In the genomic region with DNA sequence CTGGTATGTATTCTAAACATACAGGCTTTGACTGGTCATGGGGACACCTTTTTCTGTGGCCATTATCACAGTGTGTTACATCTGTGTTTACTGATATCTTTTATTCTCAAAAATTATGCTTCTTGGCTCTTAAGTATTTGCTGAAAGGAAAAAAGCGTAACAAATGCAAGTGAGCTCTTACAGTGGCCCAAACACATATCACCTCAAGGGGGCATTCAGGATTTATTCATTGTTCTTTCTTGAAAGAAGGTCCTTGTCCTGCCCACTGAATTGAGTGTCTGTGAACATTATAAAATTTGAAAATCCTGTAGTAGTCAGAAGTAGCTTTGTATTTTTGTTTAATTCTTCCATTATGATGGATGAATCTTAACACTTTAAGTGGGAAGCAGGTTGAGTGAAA, we compare ENCODE assay signal across 18 cellular contexts. TPM values are rescaled to one million over a fixed set of nuclear protein-coding genes. Genes with fewer than 3 reads are reported as not detected.
A peak's percentile ranks its signal among the peaks of the same experiment; 100 is the strongest.
DNase-seq lines count a peak whose midpoint lies in the region; ATAC-seq and TF ChIP-seq lines count a peak whose summit lies in the region.
"Had no signal": no experiment of that assay in that cellular context is flagged by ENCODE, and none has a peak within 500 bp of the region (broad histone marks: within the 10 kb centered on the region; RNA-seq: fewer than 3 reads in every experiment).

No MANE protein-coding gene starts in this region.

- H4K8ac ChIP-seq in H9 (replicated peaks; ENCODE audit: insufficient read length, low read depth, low read length), result no peak overlapping the region

- H4K20me1 ChIP-seq in H9 (ENCODE audit: control insufficient read depth, insufficient read depth, insufficient read length), result no peaks in the 10 kb centered on the region

- no peaks in the 10 kb centered on the region for H3K9me3 Mint-ChIP-seq in H9
- H3K9me3 Mint-ChIP-seq: activated T-helper 17 cell treated with anti-CD3 and anti-CD28 coated beads, Interleukin-2, amount 50 U/mL, for 72 hours had no signal

- no peak overlapping the region for H4K91ac ChIP-seq in H9 (ENCODE audit: insufficient read length, low read depth, low read length)

- no peak overlapping the region for H3K4ac ChIP-seq in H9 (ENCODE audit: low read depth, low read length)

- H2AK5ac ChIP-seq in H9 (ENCODE audit: insufficient read length, low read length), result no peak overlapping the region

- CTCF ChIA-PET in A673 (lab: Charles Lee), result no interaction called here

- H2BK15ac ChIP-seq in H9 (ENCODE audit: low read depth, low read length), result no peak overlapping the region

- H3K79me1 ChIP-seq in H9 (ENCODE audit: insufficient read depth, low read depth, low read length, poor library complexity, severe bottlenecking), result no peaks in the 10 kb centered on the region

- H3K27ac Mint-ChIP-seq in H9, result peak overlapping the region; percentile 9 to 94 (median 63); a peak in 5 of 7 replicates
- H3K27ac Mint-ChIP-seq: activated T-helper 17 cell treated with anti-CD3 and anti-CD28 coated beads, Interleukin-2, amount 50 U/mL, for 72 hours had no signal

- no peak overlapping the region for H4K5ac ChIP-seq in H9 (ENCODE audit: insufficient read length, low read depth, low read length)

- H3K27ac ChIP-seq in A673 (ENCODE audit: low read depth, low read length, poor library complexity, severe bottlenecking) (no peak overlapping the region), H9 (ENCODE audit: insufficient read length, low read depth, low read length) (no peak overlapping the region)
- H3K27ac ChIP-seq: ascending aorta, gastroesophageal sphincter had no signal

- no peak overlapping the region for H2BK20ac ChIP-seq in H9 (ENCODE audit: low read depth, low read length, poor library complexity, severe bottlenecking)

- H3K9me3 ChIP-seq in A673 (ENCODE audit: low read depth, low read length, poor library complexity, severe bottlenecking) (no peaks in the 10 kb centered on the region), H9 (ENCODE audit: control insufficient read depth, low read depth, low read length) (no peaks in the 10 kb centered on the region)
- H3K9me3 ChIP-seq: ascending aorta, BE2C, gastroesophageal sphincter, mucosa of descending colon had no signal

- H2AFZ ChIP-seq in H9 (ENCODE audit: low read length), result no peak overlapping the region

- WGBS in H9 (ENCODE audit: extremely low coverage, insufficient read length, low lambda C conversion rate), result no CpG with 5 or more reads among the region's 1 CpG

- intact Hi-C loops in A673 (cut with micrococcal nuclease; ENCODE audit: unreplicated experiment), result no loop called here

- H3K18ac ChIP-seq in H9 (ENCODE audit: insufficient read length, low read depth, low read length), result no peak overlapping the region

- no peak overlapping the region for H3T11ph ChIP-seq in H9 (ENCODE audit: low read length)

- H3K27me3 ChIP-seq in A673 (replicated peaks; ENCODE audit: insufficient read depth, low read depth, low read length, poor library complexity) (no peaks in the 10 kb centered on the region), H9 (ENCODE audit: insufficient read depth, low read length) (no peaks in the 10 kb centered on the region)
- H3K27me3 ChIP-seq: ascending aorta, BE2C, gastroesophageal sphincter had no signal

- no peaks in the 10 kb centered on the region for H3K27me3 Mint-ChIP-seq in H9 (ENCODE audit: low read depth)
- H3K27me3 Mint-ChIP-seq: activated T-helper 17 cell treated with anti-CD3 and anti-CD28 coated beads, Interleukin-2, amount 50 U/mL, for 72 hours had no signal

- no peak overlapping the region for H3K4me2 ChIP-seq in H9 (ENCODE audit: insufficient read depth, insufficient read length, low read length)

- H3K36me3 Mint-ChIP-seq in H9 (ENCODE audit: insufficient read depth in 1 of 3, low read depth in 3 of 3), result no peaks in the 10 kb centered on the region

- no peaks in the 10 kb centered on the region for H3K36me3 ChIP-seq in A673 (ENCODE audit: insufficient read depth, low read length, poor library complexity, severe bottlenecking)
- H3K36me3 ChIP-seq: ascending aorta, BE2C, gastroesophageal sphincter had no signal

- H3K79me2 ChIP-seq in H9 (ENCODE audit: insufficient read depth, low read length), result 0 out of 2 replicates have a peak, but pooled peaks cover 3% of the 10 kb centered on the region

- no TSS peak for BruUV-seq in A673 (replicated peaks; lab: Mats Ljungman, UMichigan)

- no peak overlapping the region for H3K56ac ChIP-seq in H9 (ENCODE audit: insufficient read length, low read depth, low read length)

- no peaks in the 10 kb centered on the region for H3K23me2 ChIP-seq in H9 (ENCODE audit: insufficient read length, low read depth, low read length, poor library complexity, severe bottlenecking)

- 0 out of 2 replicates have a peak, but pooled peaks have one; percentile 24 for TF ChIP-seq CTCF in A673 (conservative IDR thresholded peaks at IDR 0.05; ENCODE audit: low read depth, low read length)
- peak; percentile 62 for TF ChIP-seq CTCF in H9 (conservative IDR thresholded peaks at IDR 0.05)
- no peak for TF ChIP-seq CTCF in fibroblast of pulmonary artery (IDR thresholded peaks at IDR 0.05; ENCODE audit: low read length, missing control alignments)

- no peak for ATAC-seq in GM19452 (IDR thresholded peaks at IDR 0.05; ENCODE audit: unreplicated experiment)
- ATAC-seq in stimulated activated naive CD8-positive, alpha-beta T cell treated with anti-CD3 and anti-CD28 coated beads, Interleukin-15, Interleukin-2, amounts not matched to agents 100 U/mL and 50 U/mL, for 24 hours, result no peak
- ATAC-seq: activated T-helper 17 cell treated with anti-CD3 and anti-CD28 coated beads, Interleukin-2, amount 50 U/mL, for 72 hours; gastroesophageal sphincter; K562; mucosa of descending colon; Right ventricle myocardium inferior had no signal

- no peak overlapping the region for H3K14ac ChIP-seq in H9 (ENCODE audit: insufficient read depth, low read length)

- DNase-seq in A673 (ENCODE audit: low spot score) (no peak), H9 (no peak), OCI-M1 (lab: John Stamatoyannopoulos, UW) (peak; percentile 28), fibroblast of pulmonary artery (ENCODE audit: low read depth) (peak; percentile 10), medulla oblongata (ENCODE audit: extremely low spot score) (no peak)
- DNase-seq in stimulated activated naive CD8-positive, alpha-beta T cell treated with anti-CD3 and anti-CD28 coated beads, Interleukin-15, Interleukin-2, amounts not matched to agents 100 U/mL and 50 U/mL, for 24 hours, result no peak
- no peak for DNase-seq in stimulated activated CD4-positive, alpha-beta T cell treated with anti-CD3 and anti-CD28 coated beads, Interleukin-2, amount 100 ng/mL, for 24 hours
- DNase-seq: BE2C; islet precursor cell; mucosa of descending colon; NCI-H2081 treated with DMSO at 0.1 percent for 48 hours; stimulated activated CD4-positive, alpha-beta T cell treated with anti-CD3 and anti-CD28 coated beads, Interleukin-1b, Interleukin-23, amount 100 ng/mL, for 48 hours had no signal

- H3K4me1 ChIP-seq in A673 (ENCODE audit: insufficient read depth, low read length, poor library complexity, severe bottlenecking), result no peaks in the 10 kb centered on the region
- no peaks in the 10 kb centered on the region; the same call in 1 of the 2 replicates for H3K4me1 ChIP-seq in H9 (ENCODE audit: insufficient read depth, low read length)
- H3K4me1 ChIP-seq: ascending aorta, BE2C, gastroesophageal sphincter had no signal

- H3K4me3 ChIP-seq in A673 (ENCODE audit: low read depth, low read length, poor library complexity, severe bottlenecking) (no peak overlapping the region), fibroblast of pulmonary artery (replicated peaks; ENCODE audit: low read depth, low read length) (no peak overlapping the region)
- H3K4me3 ChIP-seq: ascending aorta, gastroesophageal sphincter, K562, mucosa of descending colon had no signal

- POLR2A ChIA-PET in A673 (lab: Charles Lee; ENCODE audit: low non-redundant PET), result no interaction called here

- H3K4me1 Mint-ChIP-seq in H9, result peaks cover 40 to 50% of the 10 kb centered on the region in 2 experiments
- H3K4me1 Mint-ChIP-seq: activated T-helper 17 cell treated with anti-CD3 and anti-CD28 coated beads, Interleukin-2, amount 50 U/mL, for 72 hours had no signal

- H3K9ac ChIP-seq in H9 (ENCODE audit: extremely low read depth, insufficient read length, low read length), result no peak overlapping the region

- no peak overlapping the region for H2BK5ac ChIP-seq in H9 (ENCODE audit: insufficient read length, low read length)

- no peak overlapping the region for H2BK120ac ChIP-seq in H9 (ENCODE audit: low read depth, low read length, poor library complexity, severe bottlenecking)

- peak overlapping the region in 1 of 2 experiments; percentile 3; a peak in 1 of 5 replicates for H3K4me3 Mint-ChIP-seq in H9
- H3K4me3 Mint-ChIP-seq: activated T-helper 17 cell treated with anti-CD3 and anti-CD28 coated beads, Interleukin-2, amount 50 U/mL, for 72 hours had no signal

- no peak overlapping the region for H3K23ac ChIP-seq in H9 (ENCODE audit: insufficient read length, low read depth, low read length)

- H2BK12ac ChIP-seq in H9 (ENCODE audit: insufficient read length, low read depth, low read length), result no peak overlapping the region

RNA-seq across cellular contexts. Expression of gene B3GALT1, which starts 50.0 kb away (rescaled TPM):
- 3.3 and 3.7 TPM in 2 replicates for total RNA-seq in A673 (2021)
- 10.1 and 10.3 TPM in 2 replicates for total RNA-seq in H9 (2021)
- total RNA-seq: activated T-helper 17 cell treated with anti-CD3 and anti-CD28 coated beads, Interleukin-2, amount 50 U/mL, for 72 hours; K562 had no signal

Comparison
In these comparisons a context has a peak if more than half of its experiments do, and no peak if none do; other contexts are left out.
1. DNase-seq: peak in OCI-M1 (single experiment) and fibroblast of pulmonary artery (single experiment); none in A673 (single experiment), H9 (single experiment), stimulated activated naive CD8-positive, alpha-beta T cell treated with anti-CD3 and anti-CD28 coated beads, Interleukin-15, Interleukin-2, amounts not matched to agents 100 U/mL and 50 U/mL, for 24 hours (single experiment), stimulated activated CD4-positive, alpha-beta T cell treated with anti-CD3 and anti-CD28 coated beads, Interleukin-2, amount 100 ng/mL, for 24 hours (0 of 2) and medulla oblongata (single experiment).